ENCODE assay signal across 21 cellular contexts in the genomic region with DNA sequence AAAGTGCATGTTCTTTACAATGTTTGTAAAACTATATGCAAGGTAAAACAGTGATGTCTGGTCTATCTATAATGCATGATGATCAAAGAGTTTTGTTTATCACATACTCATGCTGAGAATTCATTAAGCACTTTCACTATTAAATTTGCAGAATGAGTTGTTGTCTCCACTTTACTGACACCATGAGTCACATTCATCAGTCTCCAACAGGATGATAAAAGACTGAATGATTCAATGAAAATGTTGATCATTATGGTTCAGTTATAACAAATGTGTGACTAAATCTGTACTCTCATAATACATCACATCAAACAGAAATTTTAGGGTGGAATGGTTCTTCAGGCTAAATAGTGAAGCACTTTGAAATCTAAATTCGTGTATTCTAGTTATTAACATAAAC.
A peak's percentile ranks its signal among the peaks of the same experiment; 100 is the strongest.
DNase-seq lines count a peak whose midpoint lies in the region; ATAC-seq and TF ChIP-seq lines count a peak whose summit lies in the region.
"Had no signal": no experiment of that assay in that cellular context is flagged by ENCODE, and none has a peak within 500 bp of the region (broad histone marks: within the 10 kb centered on the region; RNA-seq: fewer than 3 reads in every experiment).

No MANE protein-coding gene starts in this region.

- no peaks in the 10 kb centered on the region for H3K9me3 ChIP-seq in RWPE2 (ENCODE audit: severe bottlenecking)
- H3K9me3 ChIP-seq in upper lobe of right lung = no peaks in the 10 kb centered on the region
- H3K9me3 ChIP-seq: BLaER1 treated with 17β-estradiol and CSF1 and Interleukin-3, amounts not matched to agents 10 nM and 100 nM had no signal

- DNase-seq in HCEC 1CT (peak; percentile 16), RWPE2 (ENCODE audit: low spot score) (no peak), fibroblast of mammary gland (ENCODE audit: low read depth) (peak; percentile 40), renal cortical epithelial cell (ENCODE audit: low read depth) (peak; percentile 36), upper lobe of right lung (no peak)
- DNase-seq: Calu3; CD8-positive, alpha-beta T cell; EL; KBM-7; NCI-H1105 treated with DMSO at 0.1 percent for 48 hours; NCI-H1694 treated with DMSO at 0.1 percent for 48 hours; NCI-H2107; NCI-H510A treated with DMSO at 0.1 percent for 48 hours; NCI-H82; OCI-M1; RPMI8226; SIG-M5 had no signal

- no peaks in the 10 kb centered on the region for H3K36me3 ChIP-seq in RWPE2 (ENCODE audit: low read depth)
- H3K36me3 ChIP-seq in upper lobe of right lung = no peaks in the 10 kb centered on the region
- H3K36me3 ChIP-seq: BLaER1 treated with 17β-estradiol and CSF1 and Interleukin-3, amounts not matched to agents 10 nM and 100 nM had no signal

- TF ChIP-seq CTCF in RWPE2 (IDR thresholded peaks at IDR 0.05; ENCODE audit: poor library complexity, severe bottlenecking) (no peak), fibroblast of mammary gland (conservative IDR thresholded peaks at IDR 0.05; ENCODE audit: control insufficient read depth, insufficient read depth, low read depth, low read length) (no peak), upper lobe of right lung (IDR thresholded peaks at IDR 0.05) (no peak)

- intact Hi-C loops in upper lobe of right lung (cut with DNase I) = no loop called here

- no peak overlapping the region for H3K27ac ChIP-seq in RWPE2 (ENCODE audit: poor library complexity, severe bottlenecking)
- no peak overlapping the region for H3K27ac ChIP-seq in upper lobe of right lung
- H3K27ac ChIP-seq: BLaER1 treated with 17β-estradiol and CSF1 and Interleukin-3, amounts not matched to agents 10 nM and 100 nM had no signal

- H3K4me1 ChIP-seq in RWPE2 (ENCODE audit: insufficient read depth, poor library complexity, severe bottlenecking) = no peaks in the 10 kb centered on the region
- no peaks in the 10 kb centered on the region for H3K4me1 ChIP-seq in upper lobe of right lung
- H3K4me1 ChIP-seq: BLaER1 treated with 17β-estradiol and CSF1 and Interleukin-3, amounts not matched to agents 10 nM and 100 nM had no signal

- ATAC-seq in RWPE2 (ENCODE audit: low read depth) (0 out of 3 replicates have a peak, but pooled peaks have one; percentile 29), HG03520 (IDR thresholded peaks at IDR 0.05; ENCODE audit: unreplicated experiment) (no peak), HG02981 (IDR thresholded peaks at IDR 0.05; ENCODE audit: unreplicated experiment) (no peak), upper lobe of right lung (no peak)
- ATAC-seq: CD8-positive, alpha-beta T cell; GM23338 had no signal

- no peaks in the 10 kb centered on the region for H3K27me3 ChIP-seq in RWPE2 (ENCODE audit: insufficient read depth, poor library complexity, severe bottlenecking)
- no peaks in the 10 kb centered on the region for H3K27me3 ChIP-seq in upper lobe of right lung
- H3K27me3 ChIP-seq: BLaER1 treated with 17β-estradiol and CSF1 and Interleukin-3, amounts not matched to agents 10 nM and 100 nM had no signal

- H3K4me3 ChIP-seq in RWPE2 (ENCODE audit: severe bottlenecking) (no peak overlapping the region), fibroblast of mammary gland (ENCODE audit: control insufficient read depth, low read depth, low read length) (no peak overlapping the region), upper lobe of right lung (no peak overlapping the region)
- H3K4me3 ChIP-seq: BLaER1 treated with 17β-estradiol and CSF1 and Interleukin-3, amounts not matched to agents 10 nM and 100 nM; GM23338 had no signal

Comparison
In these comparisons a context has a peak if more than half of its experiments do, and no peak if none do; other contexts are left out.
1. DNase-seq: peak in HCEC 1CT (single experiment), fibroblast of mammary gland (single experiment) and renal cortical epithelial cell (single experiment); none in RWPE2 (single experiment) and upper lobe of right lung (single experiment).